ENCODE assay signal across 1 cellular context in genomic region chr4:183431614-183432013, GRCh38.
TF ChIP-seq lines count a peak whose summit lies in the region.

No MANE protein-coding gene starts in this region.

TF ChIP-seq in HepG2, 621 proteins besides CTCF, POLR2A, EP300 and RAD21:
- no peak for TF ChIP-seq CC2D1A (CRISPR knock-in tag; IDR thresholded peaks at IDR 0.05)
- TF ChIP-seq ZNF747 (CRISPR knock-in tag; IDR thresholded peaks at IDR 0.05; ENCODE audit: borderline replicate concordance): no peak
- TF ChIP-seq SMC3 (IDR thresholded peaks at IDR 0.05; ENCODE audit: low read length): no peak
- TF ChIP-seq, protein P1, sequence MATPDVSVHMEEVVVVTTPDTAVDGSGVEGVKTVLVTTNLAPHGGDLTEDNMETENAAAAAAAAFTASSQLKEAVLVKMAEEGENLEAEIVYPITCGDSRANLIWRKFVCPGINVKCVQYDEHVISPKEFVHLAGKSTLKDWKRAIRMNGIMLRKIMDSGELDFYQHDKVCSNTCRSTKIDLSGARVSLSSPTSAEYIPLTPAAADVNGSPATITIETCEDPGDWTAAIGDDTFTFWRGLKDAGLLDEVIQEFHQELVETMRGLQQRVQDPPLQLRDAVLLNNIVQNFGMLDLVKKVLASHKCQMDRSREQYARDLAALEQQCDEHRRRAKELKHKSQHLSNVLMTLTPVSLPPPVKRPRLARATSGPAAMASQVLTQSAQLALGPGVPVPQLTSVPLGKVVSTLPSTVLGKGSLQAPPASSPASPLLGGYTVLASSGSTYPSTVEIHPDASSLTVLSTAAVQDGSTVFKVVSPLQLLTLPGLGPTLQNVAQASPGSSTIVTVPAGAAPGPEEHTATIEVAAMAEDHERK (CRISPR knock-in tag; IDR thresholded peaks at IDR 0.05; ENCODE audit: low read depth): no peak
- TF ChIP-seq HNRNPUL1 (IDR thresholded peaks at IDR 0.05; ENCODE audit: low read depth, low read length): no peak
- no peak for TF ChIP-seq SRF (IDR thresholded peaks at IDR 0.05; ENCODE audit: low read depth, low read length)
- TF ChIP-seq, protein P2, sequence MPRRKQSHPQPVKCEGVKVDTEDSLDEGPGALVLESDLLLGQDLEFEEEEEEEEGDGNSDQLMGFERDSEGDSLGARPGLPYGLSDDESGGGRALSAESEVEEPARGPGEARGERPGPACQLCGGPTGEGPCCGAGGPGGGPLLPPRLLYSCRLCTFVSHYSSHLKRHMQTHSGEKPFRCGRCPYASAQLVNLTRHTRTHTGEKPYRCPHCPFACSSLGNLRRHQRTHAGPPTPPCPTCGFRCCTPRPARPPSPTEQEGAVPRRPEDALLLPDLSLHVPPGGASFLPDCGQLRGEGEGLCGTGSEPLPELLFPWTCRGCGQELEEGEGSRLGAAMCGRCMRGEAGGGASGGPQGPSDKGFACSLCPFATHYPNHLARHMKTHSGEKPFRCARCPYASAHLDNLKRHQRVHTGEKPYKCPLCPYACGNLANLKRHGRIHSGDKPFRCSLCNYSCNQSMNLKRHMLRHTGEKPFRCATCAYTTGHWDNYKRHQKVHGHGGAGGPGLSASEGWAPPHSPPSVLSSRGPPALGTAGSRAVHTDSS (CRISPR knock-in tag; conservative IDR thresholded peaks at IDR 0.05): no peak
- no peak for TF ChIP-seq ZBTB7B (CRISPR knock-in tag; IDR thresholded peaks at IDR 0.05)
- TF ChIP-seq MLLT10 (CRISPR knock-in tag; IDR thresholded peaks at IDR 0.05): no peak
- TF ChIP-seq E2F1 (CRISPR knock-in tag; IDR thresholded peaks at IDR 0.05): no peak
- TF ChIP-seq ZNF800 (CRISPR knock-in tag; IDR thresholded peaks at IDR 0.05): no peak
- TF ChIP-seq ZFAT (CRISPR knock-in tag; conservative IDR thresholded peaks at IDR 0.05): no peak
- TF ChIP-seq ZNF709 (CRISPR knock-in tag; IDR thresholded peaks at IDR 0.05): no peak
- no peak for TF ChIP-seq RBM39 (IDR thresholded peaks at IDR 0.05; ENCODE audit: low read depth, low read length, poor library complexity, severe bottlenecking)
- TF ChIP-seq ZNF567 (CRISPR knock-in tag; IDR thresholded peaks at IDR 0.05; ENCODE audit: borderline replicate concordance): no peak
- TF ChIP-seq ZFP36L2 (CRISPR knock-in tag; IDR thresholded peaks at IDR 0.05): no peak
- TF ChIP-seq BCL6 (CRISPR knock-in tag; IDR thresholded peaks at IDR 0.05): no peak
TF ChIP-seq in HepG2: peak in this region for 0.
